In genomic region chr9:19050637-19051591, GRCh38 we compare ENCODE assay signal across 8 cellular contexts. TPM values are rescaled to one million over a fixed set of nuclear protein-coding genes. Genes with fewer than 3 reads are reported as not detected.
A peak's percentile ranks its signal among the peaks of the same experiment; 100 is the strongest.
DNase-seq lines count a peak whose midpoint lies in the region; ATAC-seq and TF ChIP-seq lines count a peak whose summit lies in the region.

No MANE protein-coding gene starts in this region.

- peak overlapping the region; percentile 98 for H3K27ac Mint-ChIP-seq in nephron progenitor cell

- no peaks in the 10 kb centered on the region for H3K27me3 ChIP-seq in colonic mucosa

- H3K36me3 ChIP-seq in colonic mucosa, result no peaks in the 10 kb centered on the region

- intact Hi-C loops in colonic mucosa (cut with DNase I), result loop anchor here (5.0 kb wide), 1 partner anchor 121 kb away; no protein-coding TSS in a partner anchor

- H3K27me3 Mint-ChIP-seq in nephron progenitor cell (ENCODE audit: low read depth, poor library complexity), result peaks cover 4% of the 10 kb centered on the region

- peak overlapping the region in 1 of 2 donors; percentile 88 for H3K9ac ChIP-seq in colonic mucosa (ENCODE audit: low read depth in 2 of 2, low read length in 2 of 2)

- H3K4me3 ChIP-seq in LNCaP clone FGC (ENCODE audit: low read depth, low read length), result peak overlapping the region; percentile 91
- peak overlapping the region; percentile 88 for H3K4me3 ChIP-seq in colonic mucosa

- H3K4me1 ChIP-seq in colonic mucosa, result peaks cover 16% of the 10 kb centered on the region

- no peak for ATAC-seq in HG02938 (IDR thresholded peaks at IDR 0.05; ENCODE audit: unreplicated experiment)
- no peak for ATAC-seq in HG03354 (IDR thresholded peaks at IDR 0.05; ENCODE audit: poor library complexity, severe bottlenecking, unreplicated experiment)

- no peak for DNase-seq in LNCaP clone FGC (ENCODE audit: low read depth)
- no peak for DNase-seq in colonic mucosa
- no peak for DNase-seq in nephron progenitor cell
- no peak for DNase-seq in D341Med (ENCODE audit: low spot score)
- no peak for DNase-seq in SK-N-DZ (ENCODE audit: low spot score)

- TF ChIP-seq CTCF in C4-2B (conservative IDR thresholded peaks at IDR 0.05) (no peak), LNCaP clone FGC (IDR thresholded peaks at IDR 0.05; ENCODE audit: control insufficient read depth, extremely low read depth, insufficient read depth) (no peak), colonic mucosa (IDR thresholded peaks at IDR 0.05) (no peak), nephron progenitor cell (IDR thresholded peaks at IDR 0.05) (no peak)

- H3K36me3 Mint-ChIP-seq in nephron progenitor cell (ENCODE audit: low read depth), result peaks cover 10% of the 10 kb centered on the region

- no peaks in the 10 kb centered on the region for H3K9me3 Mint-ChIP-seq in nephron progenitor cell

- peak overlapping the region; percentile 95 for H3K4me3 Mint-ChIP-seq in nephron progenitor cell

- peaks cover 38% of the 10 kb centered on the region for H3K4me1 Mint-ChIP-seq in nephron progenitor cell

- H3K27ac ChIP-seq in C4-2B (peak overlapping the region; percentile 89; the same call in 1 of the 2 replicates), colonic mucosa (no peak overlapping the region)

- H3K9me3 ChIP-seq in colonic mucosa, result no peaks in the 10 kb centered on the region

RNA-seq across cellular contexts. Expression of gene RRAGA, which starts 1.7 kb away (rescaled TPM):
- 10 to 100 TPM; 66.2 to 71.2 TPM for total RNA-seq in colonic mucosa
- 16.8 and 28.9 TPM in 2 replicates for polyA plus RNA-seq in SK-N-DZ (2014; cell fraction: cytosol; rRNA removed)
- polyA plus RNA-seq in SK-N-DZ (2014; cell fraction: nucleus; rRNA removed), result 9.4 and 10.4 TPM in 2 replicates

RNA-seq across cellular contexts. Expression of gene SAXO1, which starts 17.9 kb away (rescaled TPM):
- total RNA-seq in colonic mucosa, result not detected
- not detected in 2 replicates for polyA plus RNA-seq in SK-N-DZ (2014; cell fraction: cytosol; rRNA removed)
- polyA plus RNA-seq in SK-N-DZ (2014; cell fraction: nucleus; rRNA removed), result not detected in 2 replicates

RNA-seq across cellular contexts. Expression of gene HAUS6, which starts 51.8 kb away (rescaled TPM):
- total RNA-seq in colonic mucosa, result 10 to 100 TPM in 1 of 2 donors, 1 to 10 TPM in 1; 9.2 to 11.8 TPM
- polyA plus RNA-seq in SK-N-DZ (2014; cell fraction: cytosol; rRNA removed), result 15.3 and 18.8 TPM in 2 replicates
- polyA plus RNA-seq in SK-N-DZ (2014; cell fraction: nucleus; rRNA removed), result 15.4 and 16.4 TPM in 2 replicates
